26 cellular contexts compared by ENCODE assay signal in the genomic region with DNA sequence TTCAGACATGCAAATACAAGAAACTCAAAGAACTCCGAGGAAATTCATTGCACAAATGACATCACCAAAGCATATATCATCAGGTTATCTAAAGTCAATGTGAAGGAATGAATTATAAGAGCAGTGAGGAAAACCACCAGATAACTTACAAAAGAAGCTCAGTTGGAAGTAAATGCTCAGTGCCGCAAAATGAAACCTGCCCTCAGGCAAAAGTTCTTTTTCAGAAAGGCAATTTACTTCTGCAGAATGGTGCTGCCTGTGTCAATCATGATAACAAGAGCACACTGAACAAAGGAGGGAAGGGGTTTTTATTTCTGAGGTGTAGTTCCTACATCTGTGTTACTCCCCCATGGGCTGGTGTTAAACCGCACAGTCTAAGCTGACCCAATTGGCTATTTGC.
"Had no signal": no experiment of that assay in that cellular context is flagged by ENCODE, and none has a peak within 500 bp of the region (broad histone marks: within the 10 kb centered on the region; RNA-seq: fewer than 3 reads in every experiment).

No MANE protein-coding gene starts in this region.

- H3K9me3 ChIP-seq: adrenal gland had no signal

- FAIRE-seq: K562, TTC549 had no signal

- H3K4me3 ChIP-seq: adrenal gland, K562, Peyer's patch, SJCRH30 had no signal

- H3K36me3 ChIP-seq: adrenal gland, Peyer's patch, SJCRH30 had no signal

- H3K4me1 ChIP-seq: adrenal gland, Peyer's patch had no signal

- H3K27me3 ChIP-seq: adrenal gland, Peyer's patch, SJCRH30 had no signal

- ATAC-seq: activated T-cell treated with anti-CD3 and anti-CD28 coated beads, Interleukin-2, amount 50 U/mL, for 4 hours; activated T-helper 17 cell treated with anti-CD3 and anti-CD28 coated beads, Interleukin-2, amount 50 U/mL, for 72 hours; K562 had no signal

- H3K27ac ChIP-seq: adrenal gland, Peyer's patch, RWPE1, SJCRH30 had no signal

- DNase-seq: activated CD4-positive, alpha-beta memory T cell treated with anti-CD3 and anti-CD28 coated beads for 36 hours; activated CD4-positive, alpha-beta T cell treated with anti-CD3 and anti-CD28 coated beads, Interleukin-2, amount 10 ng/mL, durations not matched to agents 7 days and 5 days; activated CD4-positive, CD25-positive, alpha-beta regulatory T cell; activated CD8-positive, alpha-beta memory T cell treated with anti-CD3 and anti-CD28 coated beads for 24 hours; activated gamma-delta T cell; activated naive CD4-positive, alpha-beta T cell treated with anti-CD3 and anti-CD28 coated beads for 36 hours; activated naive CD8-positive, alpha-beta T cell treated with anti-CD3 and anti-CD28 coated beads, Interleukin-2, amount 10 ng/mL, durations not matched to agents 7 days and 5 days; activated T-cell treated with anti-CD3 and anti-CD28 coated beads, Interleukin-2, amount 50 U/mL, for 4 hours; adrenal gland; anterior cingulate cortex; cerebellar nuclear complex; Karpas-422; MM.1S; NCI-H1105 treated with DMSO at 0.1 percent for 48 hours; NCI-H1436 treated with DMSO at 0.1 percent for 48 hours; NCI-H1930; NCI-H2171 treated with DMSO at 0.1 percent for 48 hours; NCI-H345; NCI-H510A treated with DMSO at 0.1 percent for 48 hours; Peyer's patch; Right ventricle myocardium superior; SJCRH30 had no signal
